ENCODE assay signal across 1 cellular context in the genomic region with DNA sequence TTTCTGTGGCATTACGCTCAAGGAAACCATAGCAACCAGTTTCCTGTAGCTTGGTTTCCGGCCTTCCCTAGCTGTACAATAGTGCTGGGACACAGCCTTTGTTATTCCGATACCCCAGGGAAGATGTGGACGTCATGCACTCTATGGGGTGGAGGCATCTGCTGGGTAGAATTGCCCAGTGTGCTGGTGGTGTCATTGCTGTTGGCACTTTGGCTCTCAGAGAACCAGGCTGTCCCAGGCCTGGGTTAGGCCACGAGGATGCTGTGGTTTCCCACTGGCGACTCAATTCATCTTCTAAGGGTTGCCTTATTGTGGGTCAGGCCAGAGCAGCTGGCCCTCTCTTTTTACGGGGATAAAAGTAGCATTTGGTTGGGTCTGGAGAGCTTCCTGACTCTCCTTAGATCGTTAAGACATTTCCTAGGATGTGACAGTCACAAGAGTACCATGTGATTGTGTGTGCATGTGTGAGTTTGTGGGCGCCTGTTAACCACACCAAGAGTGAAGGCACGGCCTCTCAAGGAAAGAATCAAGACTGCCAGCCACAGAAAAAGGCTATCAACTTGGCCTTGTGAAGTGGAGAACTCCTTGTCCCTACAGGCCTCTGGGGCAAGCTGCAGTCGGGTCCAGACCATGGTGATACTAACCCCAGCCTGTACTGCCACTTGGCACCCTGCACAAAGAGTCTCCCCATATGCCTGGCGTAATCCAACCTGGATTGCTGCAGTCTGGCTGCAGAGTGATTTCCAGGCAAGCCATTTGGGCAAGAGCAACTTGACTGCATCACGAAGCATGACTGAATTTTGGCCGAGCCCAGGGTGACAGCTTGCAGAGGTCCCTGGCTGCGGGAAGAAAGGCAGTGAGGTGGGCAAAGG.
TF ChIP-seq lines count a peak whose summit lies in the region.

No MANE protein-coding gene starts in this region.

TF ChIP-seq in IMR-90, 13 proteins besides CTCF, POLR2A, EP300 and RAD21 (continued from another document):
- TF ChIP-seq MAZ (IDR thresholded peaks at IDR 0.05; ENCODE audit: borderline replicate concordance, low read depth, low read length) (no peak), CEBPB (IDR thresholded peaks at IDR 0.05; ENCODE audit: low read depth, low read length) (no peak), MXI1 (IDR thresholded peaks at IDR 0.05; ENCODE audit: borderline replicate concordance, low read depth, low read length) (no peak), RCOR1 (IDR thresholded peaks at IDR 0.05; ENCODE audit: insufficient replicate concordance, low read length) (no peak)
TF ChIP-seq in IMR-90: peak in this region for 0.
